27 cellular contexts compared by ENCODE assay signal in genomic region chrX:79036152-79036551, GRCh38.
A peak's percentile ranks its signal among the peaks of the same experiment; 100 is the strongest.
DNase-seq lines count a peak whose midpoint lies in the region; ATAC-seq, FAIRE-seq and TF ChIP-seq lines count a peak whose summit lies in the region.
"Had no signal": no experiment of that assay in that cellular context is flagged by ENCODE, and none has a peak within 500 bp of the region (broad histone marks: within the 10 kb centered on the region; RNA-seq: fewer than 3 reads in every experiment).

No MANE protein-coding gene starts in this region.

- peaks cover 0 to 5% of the 10 kb centered on the region in 2 experiments; a peak in 1 of 4 replicates for H3K9me3 ChIP-seq in H1 (ENCODE audit: insufficient read depth in 2 of 2, low read depth in 1 of 2, low read length in 1 of 2)
- H3K9me3 ChIP-seq: esophagus squamous epithelium, pancreas, right lobe of liver, suprapubic skin had no signal

- H2BK20ac ChIP-seq in H1 (ENCODE audit: low read length), result no peak overlapping the region

- peak overlapping the region; percentile 71 for H3K4me2 ChIP-seq in KMS-11
- no peak overlapping the region for H3K4me2 ChIP-seq in H1 (ENCODE audit: insufficient read depth in 1 of 2, low read depth in 2 of 2, low read length in 2 of 2)
- H3K4me2 ChIP-seq: BLaER1, hepatocyte had no signal

- FAIRE-seq in H1 (lab: Jason Lieb, UNC), result no peak
- FAIRE-seq: frontal cortex had no signal

- H3K9ac ChIP-seq in KMS-11 (no peak overlapping the region), H1 (replicated peaks in 1 of 4; ENCODE audit: extremely low read depth in 1 of 4, low read depth in 3 of 4, low read length in 3 of 4) (no peak overlapping the region)
- H3K9ac ChIP-seq: BLaER1 had no signal

- H3K79me2 ChIP-seq in KMS-11 (ENCODE audit: insufficient read depth, low read depth), result no peaks in the 10 kb centered on the region
- H3K79me2 ChIP-seq in H1 (ENCODE audit: control insufficient read depth in 1 of 2, insufficient read depth in 2 of 2, low read length in 2 of 2), result no peaks in the 10 kb centered on the region
- H3K79me2 ChIP-seq: hepatocyte had no signal

- H3K23ac ChIP-seq in H1 (ENCODE audit: insufficient read length), result no peak overlapping the region

- no peak overlapping the region for H4K8ac ChIP-seq in H1 (ENCODE audit: extremely low read depth, insufficient read depth, low read length)

- H4K91ac ChIP-seq in H1 (replicated peaks; ENCODE audit: insufficient read length, low read length), result no peak overlapping the region

- H3K9me3 Mint-ChIP-seq in activated T-cell treated with anti-CD3 and anti-CD28 coated beads, Interleukin-2, amount 50 U/mL, for 72 hours, result peaks cover 1 to 3% of the 10 kb centered on the region in 2 donors
- no peaks in the 10 kb centered on the region for H3K9me3 Mint-ChIP-seq in activated T-cell treated with anti-CD3 and anti-CD28 coated beads, Interleukin-2, amount 50 U/mL, for 24 hours
- H3K9me3 Mint-ChIP-seq: memory B cell had no signal

- H3K27ac Mint-ChIP-seq in activated T-cell treated with anti-CD3 and anti-CD28 coated beads, Interleukin-2, amount 50 U/mL, for 72 hours, result peak overlapping the region; percentile 33
- no peak overlapping the region for H3K27ac Mint-ChIP-seq in activated T-cell treated with anti-CD3 and anti-CD28 coated beads, Interleukin-2, amount 50 U/mL, for 24 hours
- H3K27ac Mint-ChIP-seq: activated naive CD8-positive, alpha-beta T cell treated with anti-CD3 and anti-CD28 coated beads, Interleukin-2, amount 10 ng/mL, durations not matched to agents 7 days and 5 days; memory B cell; stimulated activated memory B cell treated with anti-CD40 and anti-IgM and Interleukin-4, amounts not matched to agents 10 μg/mL and 1 μg/mL and 100 μg/mL, for 72 hours had no signal

- no peak for ATAC-seq in activated T-cell treated with anti-CD3 and anti-CD28 coated beads, Interleukin-2, amount 50 U/mL, for 72 hours (replicated peaks in 1 of 2)
- ATAC-seq in HG03342 (IDR thresholded peaks at IDR 0.05; ENCODE audit: unreplicated experiment), result no peak
- ATAC-seq: stimulated activated memory B cell treated with anti-CD40 and anti-IgM and Interleukin-4, amounts not matched to agents 10 μg/mL and 1 μg/mL and 100 μg/mL, for 72 hours had no signal

- H3K4me1 ChIP-seq in KMS-11 (ENCODE audit: low read depth, poor library complexity, severe bottlenecking) (peaks cover 29% of the 10 kb centered on the region), H1 (replicated peaks in 1 of 4; ENCODE audit: control insufficient read depth in 3 of 4, insufficient read depth in 4 of 4, low read length in 3 of 4) (no peaks in the 10 kb centered on the region)
- H3K4me1 ChIP-seq: BLaER1, esophagus squamous epithelium, pancreas, right lobe of liver had no signal

- no peak for TF ChIP-seq RAD21 in H1 (IDR thresholded peaks at IDR 0.05 in 1 of 2, conservative IDR thresholded peaks at IDR 0.05 in 1 of 2; ENCODE audit: low read depth in 2 of 2, low read length in 2 of 2)

- POLR2A ChIA-PET in H1 (lab: Charles Lee; ENCODE audit: partially characterized antibody), result no interaction called here

- no peak overlapping the region for H2BK12ac ChIP-seq in H1 (ENCODE audit: low read depth, low read length)

- H3K4me3 Mint-ChIP-seq in activated T-cell treated with anti-CD3 and anti-CD28 coated beads, Interleukin-2, amount 50 U/mL, for 72 hours, result peak overlapping the region; percentile 21 to 46
- no peak overlapping the region for H3K4me3 Mint-ChIP-seq in activated T-cell treated with anti-CD3 and anti-CD28 coated beads, Interleukin-2, amount 50 U/mL, for 24 hours
- H3K4me3 Mint-ChIP-seq: activated naive CD8-positive, alpha-beta T cell treated with anti-CD3 and anti-CD28 coated beads, Interleukin-2, amount 10 ng/mL, durations not matched to agents 7 days and 5 days; memory B cell; stimulated activated memory B cell treated with anti-CD40 and anti-IgM and Interleukin-4, amounts not matched to agents 10 μg/mL and 1 μg/mL and 100 μg/mL, for 72 hours had no signal

- WGBS in H1 (ENCODE audit: extremely low coverage in 1 of 2, insufficient coverage in 1 of 2, insufficient read length in 1 of 2, insufficient replicate concordance in 2 of 2, low coverage in 1 of 2, low lambda C conversion rate in 2 of 2, missing lambda C conversion rate in 1 of 2), 2 experiments, result 89% methylated on average over 3 of the region's 3 CpGs; no CpG with 5 or more reads in 1 of the 2 experiments

- CTCF ChIA-PET in H1 (lab: Charles Lee; ENCODE audit: partially characterized antibody), result no interaction called here

- peak overlapping the region; percentile 22; the same call in 1 of the 2 replicates for H3K27ac ChIP-seq in KMS-11
- no peak overlapping the region for H3K27ac ChIP-seq in H1 (ENCODE audit: low read depth, low read length)
- H3K27ac ChIP-seq: BLaER1, esophagus squamous epithelium, hepatocyte, pancreas, right lobe of liver, RWPE1, suprapubic skin had no signal

- H3K27me3 ChIP-seq in KMS-11 (ENCODE audit: insufficient read depth, low read depth) (no peaks in the 10 kb centered on the region), H1 (replicated peaks in 1 of 4; ENCODE audit: control insufficient read depth in 3 of 4, extremely low read depth in 1 of 4, insufficient read depth in 3 of 4, low read length in 3 of 4) (no peaks in the 10 kb centered on the region)
- H3K27me3 ChIP-seq: esophagus squamous epithelium, hepatocyte, right lobe of liver, suprapubic skin had no signal

- no peak for TF ChIP-seq POLR2A in H1 (IDR thresholded peaks at IDR 0.05; ENCODE audit: control extremely low read depth in 1 of 2, low read depth in 2 of 2, low read length in 2 of 2)

- no peak for TF ChIP-seq CTCF in KMS-11 (conservative IDR thresholded peaks at IDR 0.05; ENCODE audit: low read depth, low read length)
- no peak for TF ChIP-seq CTCF in H1 (IDR thresholded peaks at IDR 0.05; ENCODE audit: control extremely low read depth in 1 of 3, insufficient read depth in 1 of 3, low read depth in 1 of 3, low read length in 3 of 3)

- no peak overlapping the region for H3K56ac ChIP-seq in H1 (replicated peaks; ENCODE audit: insufficient read length, low read depth, low read length)

- H3K4me1 Mint-ChIP-seq in activated T-cell treated with anti-CD3 and anti-CD28 coated beads, Interleukin-2, amount 50 U/mL, for 72 hours (ENCODE audit: low read depth), result peaks cover 26% of the 10 kb centered on the region
- H3K4me1 Mint-ChIP-seq in activated T-cell treated with anti-CD3 and anti-CD28 coated beads, Interleukin-2, amount 50 U/mL, for 24 hours (ENCODE audit: low read depth), result peaks cover 30% of the 10 kb centered on the region

- peaks cover 17% of the 10 kb centered on the region for H3K27me3 Mint-ChIP-seq in activated T-cell treated with anti-CD3 and anti-CD28 coated beads, Interleukin-2, amount 50 U/mL, for 72 hours (ENCODE audit: low read depth)
- peaks cover 52% of the 10 kb centered on the region for H3K27me3 Mint-ChIP-seq in activated T-cell treated with anti-CD3 and anti-CD28 coated beads, Interleukin-2, amount 50 U/mL, for 24 hours
- H3K27me3 Mint-ChIP-seq: activated naive CD8-positive, alpha-beta T cell treated with anti-CD3 and anti-CD28 coated beads, Interleukin-2, amount 10 ng/mL, durations not matched to agents 7 days and 5 days; memory B cell; stimulated activated memory B cell treated with anti-CD40 and anti-IgM and Interleukin-4, amounts not matched to agents 10 μg/mL and 1 μg/mL and 100 μg/mL, for 72 hours had no signal

- H2BK5ac ChIP-seq in H1 (ENCODE audit: low read depth, low read length), result no peak overlapping the region

- H3K14ac ChIP-seq in H1 (ENCODE audit: insufficient read length), result no peak overlapping the region

- no peak overlapping the region for H4K5ac ChIP-seq in H1 (ENCODE audit: insufficient read length, low read depth, low read length)

- H4K20me1 ChIP-seq in KMS-11 (ENCODE audit: insufficient read depth), result no peaks in the 10 kb centered on the region
- H4K20me1 ChIP-seq in H1 (replicated peaks in 1 of 2; ENCODE audit: control insufficient read depth in 1 of 2, insufficient read depth in 2 of 2, low read length in 2 of 2), result no peaks in the 10 kb centered on the region
- H4K20me1 ChIP-seq: BLaER1 had no signal

- no peak overlapping the region for H3K4me3 ChIP-seq in KMS-11 (IDR thresholded peaks at IDR 0.05; ENCODE audit: insufficient read depth, low read depth, low read length)
- no peak overlapping the region for H3K4me3 ChIP-seq in H1 (ENCODE audit: extremely low read depth in 1 of 4, insufficient read depth in 2 of 4, low read depth in 3 of 4, low read length in 4 of 4)
- H3K4me3 ChIP-seq: BLaER1, esophagus squamous epithelium, hepatocyte, pancreas, right lobe of liver, suprapubic skin had no signal

- H2AFZ ChIP-seq in KMS-11 (ENCODE audit: low read depth) (no peak overlapping the region; the same call in 1 of the 2 replicates), H1 (ENCODE audit: low read length) (no peak overlapping the region)
- H2AFZ ChIP-seq: hepatocyte had no signal

- H2AK5ac ChIP-seq in H1 (ENCODE audit: low read depth, low read length), result no peak overlapping the region

- no peaks in the 10 kb centered on the region for H3K79me1 ChIP-seq in H1 (ENCODE audit: low read depth, low read length)

- H3K4ac ChIP-seq in H1 (replicated peaks; ENCODE audit: insufficient read length, low read depth, low read length), result no peak overlapping the region

- no peak for TF ChIP-seq EP300 in H1 (IDR thresholded peaks at IDR 0.05; ENCODE audit: borderline replicate concordance in 1 of 2, low read depth in 2 of 2, low read length in 2 of 2)

- H3K23me2 ChIP-seq in H1 (ENCODE audit: low read depth, low read length), result no peaks in the 10 kb centered on the region

- DNase-seq in activated T-cell treated with anti-CD3 and anti-CD28 coated beads, Interleukin-2, amount 50 U/mL, for 72 hours, result no peak
- no peak for DNase-seq in activated T-cell treated with anti-CD3 and anti-CD28 coated beads, Interleukin-2, amount 50 U/mL, for 24 hours
- peak; percentile 5 for DNase-seq in CD1c-positive myeloid dendritic cell (ENCODE audit: extremely low spot score)
- DNase-seq in H1 (ENCODE audit: low read depth in 1 of 2, low spot score in 2 of 2), result no peak
- no peak for DNase-seq in NK-92 treated with Interleukin-12 subunit alpha and Interleukin-12 subunit beta, amount 100 ng/mL, for 24 hours (lab: John Stamatoyannopoulos, UW)
- no peak for DNase-seq in NCI-H82 treated with DMSO at 0.1 percent for 48 hours (lab: John Stamatoyannopoulos, UW; ENCODE audit: unreplicated experiment)
- DNase-seq: activated naive CD8-positive, alpha-beta T cell treated with anti-CD3 and anti-CD28 coated beads, Interleukin-2, amount 10 ng/mL, durations not matched to agents 7 days and 5 days; central memory CD4-positive, alpha-beta T cell; dermis blood vessel endothelial cell; esophagus squamous epithelium; NCI-H1105; NCI-H187 treated with DMSO at 0.1 percent for 48 hours; NCI-H2171 treated with DMSO at 0.1 percent for 48 hours; NCI-H524 treated with DMSO at 0.1 percent for 48 hours; pancreas; right lobe of liver; stimulated activated CD4-positive, alpha-beta T cell treated with anti-CD3 and anti-CD28 coated beads, Interleukin-4, amount 100 ng/mL, for 4 hours; T-helper 2 cell had no signal

- H3K18ac ChIP-seq in H1 (ENCODE audit: extremely low read depth, low read length), result no peak overlapping the region

- H2BK120ac ChIP-seq in H1 (replicated peaks; ENCODE audit: low read depth, low read length), result no peak overlapping the region

- H3K36me3 Mint-ChIP-seq in activated T-cell treated with anti-CD3 and anti-CD28 coated beads, Interleukin-2, amount 50 U/mL, for 72 hours (ENCODE audit: insufficient read depth in 2 of 2), result peaks cover 0 to 4% of the 10 kb centered on the region in 2 donors
- no peaks in the 10 kb centered on the region for H3K36me3 Mint-ChIP-seq in activated T-cell treated with anti-CD3 and anti-CD28 coated beads, Interleukin-2, amount 50 U/mL, for 24 hours (ENCODE audit: low read depth)
- H3K36me3 Mint-ChIP-seq: stimulated activated memory B cell treated with anti-CD40 and anti-IgM and Interleukin-4, amounts not matched to agents 10 μg/mL and 1 μg/mL and 100 μg/mL, for 72 hours had no signal

- no peak overlapping the region for H2BK15ac ChIP-seq in H1 (ENCODE audit: low read length)

- no peaks in the 10 kb centered on the region for H3K36me3 ChIP-seq in KMS-11 (ENCODE audit: insufficient read depth)
- H3K36me3 ChIP-seq in H1 (ENCODE audit: control insufficient read depth in 2 of 4, insufficient read depth in 4 of 4, low read length in 3 of 4), result no peaks in the 10 kb centered on the region
- H3K36me3 ChIP-seq: BLaER1, esophagus squamous epithelium, pancreas, right lobe of liver, suprapubic skin had no signal
